23 cellular contexts compared by ENCODE assay signal in the genomic region with DNA sequence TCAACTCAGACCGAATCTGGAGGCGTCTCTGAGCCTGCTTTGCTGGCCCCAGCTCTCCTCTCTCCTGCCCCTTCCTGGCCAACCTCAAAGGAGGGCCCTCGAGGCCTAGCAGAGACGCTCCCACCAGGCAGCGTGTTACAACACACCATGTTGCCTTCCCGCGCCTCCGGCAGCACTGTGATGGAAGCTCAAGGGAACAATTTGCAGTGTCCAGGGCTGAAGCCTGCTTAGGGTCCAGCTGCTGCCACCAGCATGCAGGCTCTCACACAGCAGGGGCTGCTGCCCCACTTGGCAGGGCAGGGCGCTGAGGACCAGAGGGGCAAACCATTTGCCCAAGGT. TPM values are rescaled to one million over a fixed set of nuclear protein-coding genes. Genes with fewer than 3 reads are reported as not detected.
DNase-seq lines count a peak whose midpoint lies in the region; ATAC-seq, FAIRE-seq and TF ChIP-seq lines count a peak whose summit lies in the region.
"Had no signal": no experiment of that assay in that cellular context is flagged by ENCODE, and none has a peak within 500 bp of the region (broad histone marks: within the 10 kb centered on the region; RNA-seq: fewer than 3 reads in every experiment).

No MANE protein-coding gene starts in this region.

- H3K79me1 ChIP-seq in H1 (ENCODE audit: low read depth, low read length), result no peaks in the 10 kb centered on the region
- no peaks in the 10 kb centered on the region for H3K79me1 ChIP-seq in neuronal stem cell (ENCODE audit: low read depth, low read length)

- CTCF ChIA-PET in H1 (lab: Charles Lee; ENCODE audit: partially characterized antibody), result interaction anchor here (0.6 to 0.8 kb wide), 2 partner anchors 9 to 16 kb away, joined by 3 to 4 read pairs; no protein-coding TSS in a partner anchor

- H3K36me3 Mint-ChIP-seq in stimulated activated naive B cell treated with anti-CD40 and anti-IgM and Interleukin-4, amounts not matched to agents 10 μg/mL and 1 μg/mL and 100 μg/mL, for 72 hours, result no peaks in the 10 kb centered on the region
- H3K36me3 Mint-ChIP-seq: IgD-negative memory B cell had no signal

- H3K18ac ChIP-seq in H1 (ENCODE audit: extremely low read depth, low read length) (no peak overlapping the region), neuronal stem cell (ENCODE audit: low read length) (peak overlapping the region; percentile 90)

- H4K20me1 ChIP-seq in BLaER1 treated with 17β-estradiol and CSF1 and Interleukin-3, amounts not matched to agents 10 nM and 100 nM, result peaks cover 0 to 20% (median 0%) of the 10 kb centered on the region in 11 experiments; a peak in 3 of 22 replicates
- H4K20me1 ChIP-seq in OCI-LY3 (ENCODE audit: insufficient read depth, low read length) (no peaks in the 10 kb centered on the region), H1 (replicated peaks in 1 of 2; ENCODE audit: control insufficient read depth in 1 of 2, insufficient read depth in 2 of 2, low read length in 2 of 2) (no peaks in the 10 kb centered on the region)

- H4K5ac ChIP-seq in H1 (ENCODE audit: insufficient read length, low read depth, low read length), result no peak overlapping the region

- H2BK20ac ChIP-seq in H1 (ENCODE audit: low read length), result no peak overlapping the region

- H2BK15ac ChIP-seq in H1 (ENCODE audit: low read length), result no peak overlapping the region; the same call in 1 of the 2 replicates
- H2BK15ac ChIP-seq in neuronal stem cell (ENCODE audit: low read length), result peak overlapping the region; percentile 23

- H3K9me3 Mint-ChIP-seq in stimulated activated naive B cell treated with anti-CD40 and anti-IgM and Interleukin-4, amounts not matched to agents 10 μg/mL and 1 μg/mL and 100 μg/mL, for 72 hours, result no peaks in the 10 kb centered on the region
- H3K9me3 Mint-ChIP-seq: H9, IgD-negative memory B cell had no signal

- H3K36me3 ChIP-seq in BLaER1 treated with 17β-estradiol and CSF1 and Interleukin-3, amounts not matched to agents 10 nM and 100 nM, result no peaks in the 10 kb centered on the region
- peaks cover 8% of the 10 kb centered on the region for H3K36me3 ChIP-seq in OCI-LY3 (replicated peaks; ENCODE audit: low read depth, low read length)
- no peaks in the 10 kb centered on the region for H3K36me3 ChIP-seq in H1 (ENCODE audit: control insufficient read depth in 2 of 4, insufficient read depth in 4 of 4, low read length in 3 of 4)
- no peaks in the 10 kb centered on the region for H3K36me3 ChIP-seq in neuronal stem cell (replicated peaks in 1 of 2; ENCODE audit: control insufficient read depth in 2 of 2, insufficient read depth in 2 of 2, low read length in 2 of 2)

- peaks cover 21 to 39% of the 10 kb centered on the region in 2 donors for H3K27me3 Mint-ChIP-seq in stimulated activated naive B cell treated with anti-CD40 and anti-IgM and Interleukin-4, amounts not matched to agents 10 μg/mL and 1 μg/mL and 100 μg/mL, for 72 hours

- H3K56ac ChIP-seq in H1 (replicated peaks; ENCODE audit: insufficient read length, low read depth, low read length), result no peak overlapping the region

- H4K8ac ChIP-seq in H1 (ENCODE audit: extremely low read depth, insufficient read depth, low read length) (no peak overlapping the region; the same call in 1 of the 2 replicates), neuronal stem cell (ENCODE audit: low read depth, low read length) (peak overlapping the region; percentile 84)

- TF ChIP-seq RAD21 in H1 (IDR thresholded peaks at IDR 0.05 in 1 of 2, conservative IDR thresholded peaks at IDR 0.05 in 1 of 2; ENCODE audit: low read depth in 2 of 2, low read length in 2 of 2), result no peak

- TF ChIP-seq EP300 in H1 (IDR thresholded peaks at IDR 0.05; ENCODE audit: borderline replicate concordance in 1 of 2, low read depth in 2 of 2, low read length in 2 of 2), result no peak

- no peak overlapping the region for H2AK5ac ChIP-seq in H1 (ENCODE audit: low read depth, low read length)
- H2AK5ac ChIP-seq in neuronal stem cell (ENCODE audit: low read depth, low read length), result peak overlapping the region; percentile 94

- no peak for FAIRE-seq in H1 (lab: Jason Lieb, UNC)
- FAIRE-seq: D721Med had no signal

- 91% methylated on average over 9 of the region's 9 CpGs; no CpG with 5 or more reads in 1 of the 2 experiments for WGBS in H1 (ENCODE audit: extremely low coverage in 1 of 2, insufficient coverage in 1 of 2, insufficient read length in 1 of 2, insufficient replicate concordance in 2 of 2, low coverage in 1 of 2, low lambda C conversion rate in 2 of 2, missing lambda C conversion rate in 1 of 2), 2 experiments
- no CpG with 5 or more reads among the region's 9 CpGs for WGBS in neuronal stem cell (ENCODE audit: extremely low coverage in 2 of 2, insufficient read length in 2 of 2, insufficient replicate concordance in 1 of 2), 2 donors

- TF ChIP-seq CTCF in OCI-LY3 (IDR thresholded peaks at IDR 0.05; ENCODE audit: low read depth, low read length) (peak; percentile 21), H1 (IDR thresholded peaks at IDR 0.05; ENCODE audit: control extremely low read depth in 1 of 3, insufficient read depth in 1 of 3, low read depth in 1 of 3, low read length in 3 of 3) (no peak)

- H3K79me2 ChIP-seq in OCI-LY3 (ENCODE audit: low read length), result no peaks in the 10 kb centered on the region
- H3K79me2 ChIP-seq in H1 (ENCODE audit: control insufficient read depth in 1 of 2, insufficient read depth in 2 of 2, low read length in 2 of 2), result no peaks in the 10 kb centered on the region

- H3K4me3 Mint-ChIP-seq in stimulated activated naive B cell treated with anti-CD40 and anti-IgM and Interleukin-4, amounts not matched to agents 10 μg/mL and 1 μg/mL and 100 μg/mL, for 72 hours, result no peak overlapping the region
- H3K4me3 Mint-ChIP-seq: H9, IgD-negative memory B cell had no signal

- no peak overlapping the region for H3K27ac Mint-ChIP-seq in stimulated activated naive B cell treated with anti-CD40 and anti-IgM and Interleukin-4, amounts not matched to agents 10 μg/mL and 1 μg/mL and 100 μg/mL, for 72 hours
- H3K27ac Mint-ChIP-seq: H9, IgD-negative memory B cell had no signal

- no peak overlapping the region for H3K23ac ChIP-seq in H1 (ENCODE audit: insufficient read length)
- H3K23ac ChIP-seq in neuronal stem cell (ENCODE audit: low read depth, low read length, poor library complexity), result peak overlapping the region; percentile 20

- peak overlapping the region; percentile 40; the same call in 1 of the 2 replicates for H2AFZ ChIP-seq in OCI-LY3 (ENCODE audit: low read depth, low read length)
- H2AFZ ChIP-seq in H1 (ENCODE audit: low read length), result no peak overlapping the region
- no peak overlapping the region for H2AFZ ChIP-seq in neuronal stem cell (ENCODE audit: low read length)

- no peaks in the 10 kb centered on the region for H3K27me3 ChIP-seq in BLaER1 treated with 17β-estradiol and CSF1 and Interleukin-3, amounts not matched to agents 10 nM and 100 nM
- 0 out of 2 replicates have a peak, but pooled peaks cover under 1% of the 10 kb centered on the region for H3K27me3 ChIP-seq in OCI-LY3 (ENCODE audit: low read depth, low read length)
- no peaks in the 10 kb centered on the region; a peak in 1 of 7 replicates for H3K27me3 ChIP-seq in H1 (replicated peaks in 1 of 4; ENCODE audit: control insufficient read depth in 3 of 4, extremely low read depth in 1 of 4, insufficient read depth in 3 of 4, low read length in 3 of 4)
- peaks cover 0 to 3% (median 0%) of the 10 kb centered on the region in 3 experiments for H3K27me3 ChIP-seq in neuronal stem cell (ENCODE audit: control insufficient read depth in 3 of 3, insufficient read depth in 3 of 3, low read depth in 1 of 3, low read length in 3 of 3)

- no peaks in the 10 kb centered on the region for H3K9me3 ChIP-seq in BLaER1 treated with 17β-estradiol and CSF1 and Interleukin-3, amounts not matched to agents 10 nM and 100 nM (replicated peaks in 1 of 11)
- H3K9me3 ChIP-seq in OCI-LY3 (ENCODE audit: insufficient read depth, low read length) (no peaks in the 10 kb centered on the region), H1 (ENCODE audit: insufficient read depth in 2 of 2, low read depth in 1 of 2, low read length in 1 of 2) (no peaks in the 10 kb centered on the region), neuronal stem cell (replicated peaks in 1 of 2; ENCODE audit: control insufficient read depth in 2 of 2, insufficient read depth in 1 of 2, low read depth in 1 of 2, low read length in 2 of 2) (peaks cover 0 to 2% of the 10 kb centered on the region in 2 donors)

- H3K9ac ChIP-seq in BLaER1 treated with 17β-estradiol and CSF1 and Interleukin-3, amounts not matched to agents 10 nM and 100 nM, result no peak overlapping the region
- H3K9ac ChIP-seq in OCI-LY3 (ENCODE audit: low read length) (peak overlapping the region; percentile 72), H1 (replicated peaks in 1 of 4; ENCODE audit: extremely low read depth in 1 of 4, low read depth in 3 of 4, low read length in 3 of 4) (no peak overlapping the region), neuronal stem cell (ENCODE audit: low read depth, low read length, poor library complexity) (no peak overlapping the region)

- POLR2A ChIA-PET in H1 (lab: Charles Lee; ENCODE audit: partially characterized antibody), result interaction anchor here (1.1 to 1.7 kb wide), 2 partner anchors 17 to 21 kb away, joined by 3 read pairs; no protein-coding TSS in a partner anchor

- H3K4ac ChIP-seq in H1 (replicated peaks; ENCODE audit: insufficient read length, low read depth, low read length) (no peak overlapping the region), neuronal stem cell (ENCODE audit: low read length) (peak overlapping the region; percentile 78)

- peaks cover 13 to 23% of the 10 kb centered on the region in 2 donors for H3K4me1 Mint-ChIP-seq in stimulated activated naive B cell treated with anti-CD40 and anti-IgM and Interleukin-4, amounts not matched to agents 10 μg/mL and 1 μg/mL and 100 μg/mL, for 72 hours
- H3K4me1 Mint-ChIP-seq: H9 had no signal

- ATAC-seq in HG03095 (IDR thresholded peaks at IDR 0.05; ENCODE audit: unreplicated experiment), result no peak
- no peak for ATAC-seq in stimulated activated naive B cell treated with anti-CD40 and anti-IgM and Interleukin-4, amounts not matched to agents 10 μg/mL and 1 μg/mL and 100 μg/mL, for 72 hours (replicated peaks)

- TF ChIP-seq POLR2A in H1 (IDR thresholded peaks at IDR 0.05; ENCODE audit: control extremely low read depth in 1 of 2, low read depth in 2 of 2, low read length in 2 of 2), result no peak

- H3K23me2 ChIP-seq in H1 (ENCODE audit: low read depth, low read length), result peaks cover 3% of the 10 kb centered on the region; the same call in 1 of the 2 replicates

- no peak overlapping the region for H2BK120ac ChIP-seq in H1 (replicated peaks; ENCODE audit: low read depth, low read length)
- H2BK120ac ChIP-seq in neuronal stem cell (ENCODE audit: low read depth, low read length), result peak overlapping the region; percentile 95

- H2BK12ac ChIP-seq in H1 (ENCODE audit: low read depth, low read length) (no peak overlapping the region; the same call in 1 of the 2 replicates), neuronal stem cell (ENCODE audit: low read length) (peak overlapping the region; percentile 1)

- peak overlapping the region in 9 of 11 experiments; percentile 25 to 84 (median 74); a peak in 16 of 22 replicates for H3K4me2 ChIP-seq in BLaER1 treated with 17β-estradiol and CSF1 and Interleukin-3, amounts not matched to agents 10 nM and 100 nM
- peak overlapping the region; percentile 90 for H3K4me2 ChIP-seq in OCI-LY3 (ENCODE audit: low read length)
- H3K4me2 ChIP-seq in H1 (ENCODE audit: insufficient read depth in 1 of 2, low read depth in 2 of 2, low read length in 2 of 2), result no peak overlapping the region
- H3K4me2 ChIP-seq in neuronal stem cell (ENCODE audit: insufficient read depth, low read length, poor library complexity, severe bottlenecking), result no peak overlapping the region

- H3K27ac ChIP-seq in BLaER1 treated with 17β-estradiol and CSF1 and Interleukin-3, amounts not matched to agents 10 nM and 100 nM, result no peak overlapping the region
- H3K27ac ChIP-seq in OCI-LY3 (ENCODE audit: low read length) (peak overlapping the region; percentile 93), H1 (ENCODE audit: low read depth, low read length) (no peak overlapping the region), neuronal stem cell (replicated peaks; ENCODE audit: low read length) (no peak overlapping the region)
- H3K27ac ChIP-seq: C4-2B, HL-60 had no signal

- DNase-seq in H1 (ENCODE audit: low read depth in 1 of 2, low spot score in 2 of 2) (no peak), neuronal stem cell (ENCODE audit: low spot score) (no peak), KG1 (lab: John Stamatoyannopoulos, UW) (no peak), NCI-H524 (lab: John Stamatoyannopoulos, UW) (no peak)
- DNase-seq in stimulated activated naive B cell treated with anti-CD40 and anti-IgM and Interleukin-4, amounts not matched to agents 10 μg/mL and 1 μg/mL and 100 μg/mL, for 72 hours, result no peak
- DNase-seq: DMS79, H9, MM.1S, NCI-H1092 treated with DMSO at 0.1 percent for 48 hours, NCI-H146, NCI-H2081, NCI-H774 had no signal

- H2BK5ac ChIP-seq in H1 (ENCODE audit: low read depth, low read length) (no peak overlapping the region), neuronal stem cell (ENCODE audit: low read length) (peak overlapping the region; percentile 49)

- no peak overlapping the region for H3K4me3 ChIP-seq in BLaER1 treated with 17β-estradiol and CSF1 and Interleukin-3, amounts not matched to agents 10 nM and 100 nM
- H3K4me3 ChIP-seq in OCI-LY3 (ENCODE audit: low read length) (peak overlapping the region; percentile 67), H1 (ENCODE audit: extremely low read depth in 1 of 4, insufficient read depth in 2 of 4, low read depth in 3 of 4, low read length in 4 of 4) (no peak overlapping the region), neuronal stem cell (ENCODE audit: low read length in 2 of 2) (no peak overlapping the region)

- H4K91ac ChIP-seq in H1 (replicated peaks; ENCODE audit: insufficient read length, low read length) (peak overlapping the region; percentile 46), neuronal stem cell (ENCODE audit: low read depth, low read length, poor library complexity) (no peak overlapping the region)

- H3K4me1 ChIP-seq in BLaER1 treated with 17β-estradiol and CSF1 and Interleukin-3, amounts not matched to agents 10 nM and 100 nM, result peaks cover 8 to 52% (median 44%) of the 10 kb centered on the region in 10 experiments
- H3K4me1 ChIP-seq in OCI-LY3 (ENCODE audit: low read length) (peaks cover 54% of the 10 kb centered on the region), H1 (replicated peaks in 1 of 4; ENCODE audit: control insufficient read depth in 3 of 4, insufficient read depth in 4 of 4, low read length in 3 of 4) (peaks cover 0 to 3% (median under 1%) of the 10 kb centered on the region in 4 experiments; a peak in 1 of 7 replicates), neuronal stem cell (ENCODE audit: control insufficient read depth in 2 of 2, insufficient read depth in 1 of 2, low read depth in 1 of 2, low read length in 2 of 2) (peaks cover 8 to 28% of the 10 kb centered on the region in 2 donors)

- H3K14ac ChIP-seq in H1 (ENCODE audit: insufficient read length), result no peak overlapping the region
- H3K14ac ChIP-seq in neuronal stem cell (ENCODE audit: low read length), result peak overlapping the region; percentile 75

RNA-seq across cellular contexts. Expression of gene LINC01488, which starts 18.5 kb away (rescaled TPM):
- total RNA-seq in H1 (2021; fragmentation: NEBNext Ultra II Directional; extraction: Animal tissue kit (Norgen Biotek cat#: 25700)), result not detected in 2 replicates
- 0.03 TPM in 1 of 2 replicates, not detected in the other for polyA plus RNA-seq in H1 (2011; rRNA removed)
- polyA plus RNA-seq in H1 (2011; cell fraction: cytosol; rRNA removed), result not detected
- not detected for polyA plus RNA-seq in H1 (2011; cell fraction: nucleus; rRNA removed)
- polyA plus RNA-seq in H1 (2012, experiment 1 of 2), result not detected in 4 replicates
- polyA plus RNA-seq in H1 (2012, experiment 2 of 2), result not detected
- polyA plus RNA-seq in H1 (2013, experiment 1 of 2), result not detected
- not detected for polyA plus RNA-seq in H1 (2013, experiment 2 of 2)
- not detected in 2 replicates for polyA minus RNA-seq in H1 (2011; rRNA and poly(A)+ RNA removed)
- not detected for polyA minus RNA-seq in H1 (2011; cell fraction: cytosol; rRNA and poly(A)+ RNA removed)
- not detected for polyA minus RNA-seq in H1 (2011; cell fraction: nucleus; rRNA and poly(A)+ RNA removed)
- polyA plus RNA-seq in neuronal stem cell (2013, experiment 1 of 2), result 0.06 TPM
- polyA plus RNA-seq in neuronal stem cell (2013, experiment 2 of 2), result 0.01 TPM
- total RNA-seq: A673, H9, HT1080, LHCN-M2, NCI-H460 had no signal
- polyA plus RNA-seq: IgD-negative memory B cell had no signal

Comparison
In these comparisons a context has a peak if more than half of its experiments do, and no peak if none do; other contexts are left out.
1. H3K4me2 ChIP-seq: peak in BLaER1 treated with 17β-estradiol and CSF1 and Interleukin-3, amounts not matched to agents 10 nM and 100 nM (9 of 11) and OCI-LY3 (single experiment); none in H1 (0 of 2) and neuronal stem cell (single experiment).